Comparison of ENCODE assay signal across 15 cellular contexts in genomic region chr2:120177973-120178372, GRCh38. TPM values are rescaled to one million over a fixed set of nuclear protein-coding genes. Genes with fewer than 3 reads are reported as not detected.
DNase-seq lines count a peak whose midpoint lies in the region; ATAC-seq and TF ChIP-seq lines count a peak whose summit lies in the region.
"Had no signal": no experiment of that assay in that cellular context is flagged by ENCODE, and none has a peak within 500 bp of the region (broad histone marks: within the 10 kb centered on the region; RNA-seq: fewer than 3 reads in every experiment).

No MANE protein-coding gene starts in this region.

- peaks cover 2% of the 10 kb centered on the region for H3K36me3 Mint-ChIP-seq in activated CD4-positive, alpha-beta T cell treated with anti-CD3 and anti-CD28 coated beads for 36 hours (ENCODE audit: low read depth)
- peaks cover 8% of the 10 kb centered on the region for H3K36me3 Mint-ChIP-seq in type B pancreatic cell

- H3K36me3 ChIP-seq in mammary epithelial cell (ENCODE audit: insufficient read depth, low read length) (no peaks in the 10 kb centered on the region), spleen (no peaks in the 10 kb centered on the region)
- H3K36me3 ChIP-seq: MG63, suprapubic skin had no signal

- POLR2A ChIA-PET in activated CD4-positive, alpha-beta T cell treated with anti-CD3 and anti-CD28 coated beads for 36 hours (lab: Charles Lee): no interaction called here

- no peaks in the 10 kb centered on the region for H3K9me3 Mint-ChIP-seq in activated CD4-positive, alpha-beta T cell treated with anti-CD3 and anti-CD28 coated beads for 36 hours (ENCODE audit: low read depth)
- no peaks in the 10 kb centered on the region for H3K9me3 Mint-ChIP-seq in type B pancreatic cell
- H3K9me3 Mint-ChIP-seq: H9 had no signal

- no peaks in the 10 kb centered on the region for H4K20me1 ChIP-seq in mammary epithelial cell (ENCODE audit: insufficient read depth, low read length)

- H3K27me3 ChIP-seq in mammary epithelial cell (ENCODE audit: insufficient read depth, low read length) (no peaks in the 10 kb centered on the region), spleen (replicated peaks in 1 of 7) (no peaks in the 10 kb centered on the region)
- H3K27me3 ChIP-seq: esophagus muscularis mucosa, MG63, suprapubic skin had no signal

- peaks cover 58% of the 10 kb centered on the region for H3K4me1 Mint-ChIP-seq in activated CD4-positive, alpha-beta T cell treated with anti-CD3 and anti-CD28 coated beads for 36 hours
- H3K4me1 Mint-ChIP-seq in type B pancreatic cell (ENCODE audit: unreplicated experiment): peaks cover 6% of the 10 kb centered on the region

- CTCF ChIA-PET in activated CD4-positive, alpha-beta T cell treated with anti-CD3 and anti-CD28 coated beads for 36 hours (lab: Charles Lee): interaction anchor here (0.8 to 6.1 kb wide), 5 partner anchors 12 to 474 kb away, joined by 3 to 68 read pairs (median 6); no protein-coding TSS in a partner anchor
- CTCF ChIA-PET in mammary epithelial cell (lab: Charles Lee; ENCODE audit: low non-redundant PET): interaction anchor here (0.7 kb wide), 1 partner anchor 135 kb away, joined by 3 read pairs; no protein-coding TSS in a partner anchor

- peak overlapping the region; percentile 64 for H3K4me2 ChIP-seq in mammary epithelial cell (ENCODE audit: insufficient read depth, low read depth, low read length)

- ATAC-seq in activated CD4-positive, alpha-beta T cell treated with anti-CD3 and anti-CD28 coated beads for 36 hours: no peak
- no peak for ATAC-seq in GM18868 (IDR thresholded peaks at IDR 0.05; ENCODE audit: unreplicated experiment)

- dilution Hi-C loops in mammary epithelial cell (cut with HindIII; ENCODE audit: low sequenced_read_pairs): no loop called here

- DNase-seq in activated CD4-positive, alpha-beta T cell treated with anti-CD3 and anti-CD28 coated beads for 36 hours: no peak
- DNase-seq in activated CD4-positive, alpha-beta T cell treated with anti-CD3 and anti-CD28 coated beads for 48 hours: no peak
- DNase-seq in NB4 (ENCODE audit: low read depth): no peak
- no peak for DNase-seq in mammary epithelial cell
- peak; percentile 81 for DNase-seq in spleen
- no peak for DNase-seq in HK-2 (ENCODE audit: unreplicated experiment)
- no peak for DNase-seq in type B pancreatic cell (ENCODE audit: extremely low spot score, unreplicated experiment)
- DNase-seq: activated CD4-positive, CD25-positive, alpha-beta regulatory T cell treated with anti-CD3 and anti-CD28 coated beads, Interleukin-2, amount 50 U/mL, for 72 hours; H9; MG63; occipital lobe had no signal

- no peak overlapping the region for H3K9ac ChIP-seq in mammary epithelial cell (ENCODE audit: insufficient read depth, low read length)

- H3K4me3 ChIP-seq in NB4 (ENCODE audit: low read depth, low read length): peak overlapping the region; percentile 68
- H3K4me3 ChIP-seq in mammary epithelial cell (replicated peaks in 1 of 3; ENCODE audit: insufficient read depth in 1 of 3, low read depth in 2 of 3, low read length in 3 of 3): peak overlapping the region in 1 of 3 experiments; percentile 52
- peak overlapping the region in 1 of 8 donors; percentile 73 for H3K4me3 ChIP-seq in spleen
- H3K4me3 ChIP-seq: lung, MG63 had no signal

- TF ChIP-seq CTCF in NB4 (IDR thresholded peaks at IDR 0.05; ENCODE audit: low read depth, low read length) (no peak), mammary epithelial cell (conservative IDR thresholded peaks at IDR 0.05 in 1 of 2, IDR thresholded peaks at IDR 0.05 in 1 of 2; ENCODE audit: extremely low read depth in 1 of 2, insufficient read depth in 1 of 2, low read depth in 1 of 2, low read length in 2 of 2) (no peak), spleen (IDR thresholded peaks at IDR 0.05 in 8 of 11, conservative IDR thresholded peaks at IDR 0.05 in 3 of 11) (no peak), type B pancreatic cell (conservative IDR thresholded peaks at IDR 0.05) (no peak)

- TF ChIP-seq POLR2A in NB4 (IDR thresholded peaks at IDR 0.05; ENCODE audit: extremely low read depth, insufficient read length) (no peak), spleen (IDR thresholded peaks at IDR 0.05) (no peak)

- no peak overlapping the region for H2AFZ ChIP-seq in mammary epithelial cell (ENCODE audit: low read depth, low read length)

- H3K27me3 Mint-ChIP-seq in activated CD4-positive, alpha-beta T cell treated with anti-CD3 and anti-CD28 coated beads for 36 hours: no peaks in the 10 kb centered on the region
- no peaks in the 10 kb centered on the region for H3K27me3 Mint-ChIP-seq in type B pancreatic cell

- no TSS peak for BruUV-seq in mammary epithelial cell (replicated peaks; lab: Mats Ljungman, UMichigan)

- H3K27ac Mint-ChIP-seq in activated CD4-positive, alpha-beta T cell treated with anti-CD3 and anti-CD28 coated beads for 36 hours: peak overlapping the region; percentile 98
- H3K27ac Mint-ChIP-seq in type B pancreatic cell: no peak overlapping the region
- H3K27ac Mint-ChIP-seq: H9 had no signal

- H3K4me3 Mint-ChIP-seq in activated CD4-positive, alpha-beta T cell treated with anti-CD3 and anti-CD28 coated beads for 36 hours: peak overlapping the region; percentile 86
- no peak overlapping the region for H3K4me3 Mint-ChIP-seq in type B pancreatic cell
- H3K4me3 Mint-ChIP-seq: H9 had no signal

- H3K79me2 ChIP-seq in mammary epithelial cell (ENCODE audit: insufficient read depth, low read length): peaks cover 14% of the 10 kb centered on the region

- H3K27ac ChIP-seq in mammary epithelial cell (ENCODE audit: insufficient read depth, low read depth, low read length) (peak overlapping the region; percentile 5), spleen (peak overlapping the region; percentile 1 to 95 (median 87))
- H3K27ac ChIP-seq: esophagus muscularis mucosa, suprapubic skin had no signal

- intact Hi-C loops in activated CD4-positive, alpha-beta T cell treated with anti-CD3 and anti-CD28 coated beads for 36 hours (cut with DNase I, micrococcal nuclease): loop anchor here (1.0 to 5.0 kb wide), 15 partner anchors 45 to 811 kb away; partner anchors contain the start of genes C2orf76 (in 2 of the 2), DBI (in 2 of the 2), EPB41L5 (in 2 of the 2) and TMEM185B (in 2 of the 2)
- intact Hi-C loops in mammary epithelial cell (cut with micrococcal nuclease): loop anchor here (1.0 to 5.0 kb wide), 4 partner anchors 135 to 771 kb away; no protein-coding TSS in a partner anchor
- intact Hi-C loops in spleen (cut with DNase I; ENCODE audit: low total_unique reads): loop anchor here (10.0 kb wide), 1 partner anchor 473 kb away; no protein-coding TSS in a partner anchor

- in situ Hi-C loops in mammary epithelial cell (cut with MboI; ENCODE audit: low sequenced_read_pairs in 2 of 2): loop anchor here (10.0 kb wide), 1 partner anchor 63 kb away; no protein-coding TSS in a partner anchor

- H3K4me1 ChIP-seq in mammary epithelial cell (ENCODE audit: insufficient read depth, low read length): peaks cover 10% of the 10 kb centered on the region
- peaks cover 13 to 77% (median 32%) of the 10 kb centered on the region in 6 donors for H3K4me1 ChIP-seq in spleen

- H3K9me3 ChIP-seq in mammary epithelial cell (replicated peaks; ENCODE audit: insufficient read depth, low read length): no peaks in the 10 kb centered on the region
- H3K9me3 ChIP-seq in spleen: no peaks in the 10 kb centered on the region
- H3K9me3 ChIP-seq: esophagus muscularis mucosa, MG63, suprapubic skin had no signal

- 85% methylated on average over 5 of the region's 7 CpGs for WGBS in mammary epithelial cell (ENCODE audit: low coverage, missing lambda C conversion rate)
- WGBS in spleen, 5 donors: 62 to 88% (median 85%) methylated on average over 7 of the region's 7 CpGs

RNA-seq across cellular contexts. Expression of gene TMEM185B, which starts 45.2 kb away (rescaled TPM):
- 10 to 100 TPM; 15.9 to 17.3 TPM for total RNA-seq in activated CD4-positive, alpha-beta T cell treated with anti-CD3 and anti-CD28 coated beads for 36 hours
- total RNA-seq in mammary epithelial cell (10 to 100 TPM; 30.2 to 45.7 TPM), spleen (10 to 100 TPM; 18.3 to 35.6 (median 23.6) TPM), type B pancreatic cell (ENCODE audit: low replicate concordance) (23.0 and 27.2 TPM in 2 replicates)
- polyA plus RNA-seq in mammary epithelial cell (29.3 TPM), spleen (1 to 10 TPM; 3.9 to 5.5 (median 4.0) TPM)
- 32.7 TPM for polyA minus RNA-seq in mammary epithelial cell
